12 cellular contexts compared by ENCODE assay signal in genomic region chr3:186996356-186996755, GRCh38.
DNase-seq lines count a peak whose midpoint lies in the region; ATAC-seq and TF ChIP-seq lines count a peak whose summit lies in the region.
"Had no signal": no experiment of that assay in that cellular context is flagged by ENCODE, and none has a peak within 500 bp of the region (broad histone marks: within the 10 kb centered on the region; RNA-seq: fewer than 3 reads in every experiment).

No MANE protein-coding gene starts in this region.

- peaks cover 27% of the 10 kb centered on the region for H3K4me1 Mint-ChIP-seq in T-helper 2 cell treated with Interferon-gamma antibody and Interleukin-4, amounts not matched to agents 5 μg/mL and 100 μg/mL, for 36 hours (ENCODE audit: low read depth)
- H3K4me1 Mint-ChIP-seq in activated B cell treated with CpG ODN at 0.5 μM for 24 hours = peaks cover 90% of the 10 kb centered on the region
- peaks cover 79% of the 10 kb centered on the region for H3K4me1 Mint-ChIP-seq in stimulated activated memory B cell treated with anti-CD40 and anti-IgM and Interleukin-4, amounts not matched to agents 10 μg/mL and 1 μg/mL and 100 μg/mL, for 72 hours

- no peak overlapping the region for H3K4me3 Mint-ChIP-seq in T-helper 2 cell treated with Interferon-gamma antibody and Interleukin-4, amounts not matched to agents 5 μg/mL and 100 μg/mL, for 36 hours
- peak overlapping the region; percentile 79 for H3K4me3 Mint-ChIP-seq in activated B cell treated with CpG ODN at 0.5 μM for 24 hours
- H3K4me3 Mint-ChIP-seq in stimulated activated memory B cell treated with anti-CD40 and anti-IgM and Interleukin-4, amounts not matched to agents 10 μg/mL and 1 μg/mL and 100 μg/mL, for 72 hours = peak overlapping the region; percentile 70
- H3K4me3 Mint-ChIP-seq: activated CD4-positive, alpha-beta T cell treated with anti-CD3 and anti-CD28 coated beads, Interleukin-2, amount 10 ng/mL, durations not matched to agents 7 days and 5 days had no signal

- H3K9me3 Mint-ChIP-seq in T-helper 2 cell treated with Interferon-gamma antibody and Interleukin-4, amounts not matched to agents 5 μg/mL and 100 μg/mL, for 36 hours = no peaks in the 10 kb centered on the region
- no peaks in the 10 kb centered on the region for H3K9me3 Mint-ChIP-seq in activated B cell treated with CpG ODN at 0.5 μM for 24 hours
- H3K9me3 Mint-ChIP-seq in stimulated activated memory B cell treated with anti-CD40 and anti-IgM and Interleukin-4, amounts not matched to agents 10 μg/mL and 1 μg/mL and 100 μg/mL, for 72 hours = no peaks in the 10 kb centered on the region
- H3K9me3 Mint-ChIP-seq: activated CD4-positive, alpha-beta T cell treated with anti-CD3 and anti-CD28 coated beads, Interleukin-2, amount 10 ng/mL, durations not matched to agents 7 days and 5 days had no signal

- TF ChIP-seq CTCF in activated B cell treated with CpG ODN at 0.5 μM for 24 hours (IDR thresholded peaks at IDR 0.05) = no peak

- no peaks in the 10 kb centered on the region for H3K27me3 Mint-ChIP-seq in T-helper 2 cell treated with Interferon-gamma antibody and Interleukin-4, amounts not matched to agents 5 μg/mL and 100 μg/mL, for 36 hours (ENCODE audit: low read depth)
- H3K27me3 Mint-ChIP-seq in activated B cell treated with CpG ODN at 0.5 μM for 24 hours = no peaks in the 10 kb centered on the region
- H3K27me3 Mint-ChIP-seq in stimulated activated memory B cell treated with anti-CD40 and anti-IgM and Interleukin-4, amounts not matched to agents 10 μg/mL and 1 μg/mL and 100 μg/mL, for 72 hours = no peaks in the 10 kb centered on the region
- H3K27me3 Mint-ChIP-seq: activated CD4-positive, alpha-beta T cell treated with anti-CD3 and anti-CD28 coated beads, Interleukin-2, amount 10 ng/mL, durations not matched to agents 7 days and 5 days had no signal

- no peak for DNase-seq in T-helper 2 cell treated with Interferon-gamma antibody and Interleukin-4, amounts not matched to agents 5 μg/mL and 100 μg/mL, for 36 hours (ENCODE audit: low spot score)
- DNase-seq in T-helper 2 cell = no peak
- no peak for DNase-seq in activated B cell treated with CpG ODN at 0.5 μM for 24 hours
- no peak for DNase-seq in activated T-cell treated with anti-CD3 and anti-CD28 coated beads, Interleukin-2, amount 50 U/mL, for 1 hour
- DNase-seq in NCI-H524 treated with DMSO at 0.1 percent for 48 hours (lab: John Stamatoyannopoulos, UW) = no peak
- DNase-seq: activated CD4-positive, alpha-beta T cell treated with anti-CD3 and anti-CD28 coated beads, Interleukin-2, amount 10 ng/mL, durations not matched to agents 7 days and 5 days; Calu3; central memory CD4-positive, alpha-beta T cell; uterus had no signal

- intact Hi-C loops in activated B cell treated with CpG ODN at 0.5 μM for 24 hours (cut with micrococcal nuclease) = no loop called here

- H3K36me3 Mint-ChIP-seq in T-helper 2 cell treated with Interferon-gamma antibody and Interleukin-4, amounts not matched to agents 5 μg/mL and 100 μg/mL, for 36 hours (ENCODE audit: low read depth) = peaks cover 33% of the 10 kb centered on the region
- H3K36me3 Mint-ChIP-seq in activated B cell treated with CpG ODN at 0.5 μM for 24 hours (ENCODE audit: low read depth) = peaks cover 33% of the 10 kb centered on the region
- H3K36me3 Mint-ChIP-seq in stimulated activated memory B cell treated with anti-CD40 and anti-IgM and Interleukin-4, amounts not matched to agents 10 μg/mL and 1 μg/mL and 100 μg/mL, for 72 hours = peaks cover 16% of the 10 kb centered on the region

- H3K27ac Mint-ChIP-seq in T-helper 2 cell treated with Interferon-gamma antibody and Interleukin-4, amounts not matched to agents 5 μg/mL and 100 μg/mL, for 36 hours = peak overlapping the region; percentile 22
- peak overlapping the region; percentile 89 for H3K27ac Mint-ChIP-seq in activated B cell treated with CpG ODN at 0.5 μM for 24 hours
- H3K27ac Mint-ChIP-seq in stimulated activated memory B cell treated with anti-CD40 and anti-IgM and Interleukin-4, amounts not matched to agents 10 μg/mL and 1 μg/mL and 100 μg/mL, for 72 hours = peak overlapping the region; percentile 79
- H3K27ac Mint-ChIP-seq: activated CD4-positive, alpha-beta T cell treated with anti-CD3 and anti-CD28 coated beads, Interleukin-2, amount 10 ng/mL, durations not matched to agents 7 days and 5 days had no signal

- POLR2A ChIA-PET in activated B cell treated with CpG ODN at 0.5 μM for 24 hours (lab: Charles Lee) = interaction anchor here (0.6 to 4.2 kb wide), 18 partner anchors 9 to 426 kb away, joined by 3 to 44 read pairs (median 6); partner anchors contain the start of genes DNAJB11 and EIF4A2

- CTCF ChIA-PET in activated B cell treated with CpG ODN at 0.5 μM for 24 hours (lab: Charles Lee) = interaction anchor here (0.8 to 1.2 kb wide), 3 partner anchors 26 to 65 kb away, joined by 3 to 4 read pairs (median 4); no protein-coding TSS in a partner anchor

- peak; percentile 27 for ATAC-seq in HG03066 (IDR thresholded peaks at IDR 0.05; ENCODE audit: low read depth, unreplicated experiment)
- peak; percentile 9 for ATAC-seq in activated B cell treated with CpG ODN at 0.5 μM for 24 hours (ENCODE audit: low read depth)
- ATAC-seq in stimulated activated memory B cell treated with anti-CD40 and anti-IgM and Interleukin-4, amounts not matched to agents 10 μg/mL and 1 μg/mL and 100 μg/mL, for 72 hours = no peak
- ATAC-seq in HG02981 (IDR thresholded peaks at IDR 0.05; ENCODE audit: unreplicated experiment) = no peak

Comparison
In these comparisons a context has a peak if more than half of its experiments do, and no peak if none do; other contexts are left out.
1. H3K27ac Mint-ChIP-seq: peak in every context shown above with its lines; median percentile 89 in activated B cell treated with CpG ODN at 0.5 μM for 24 hours; 79 in stimulated activated memory B cell treated with anti-CD40 and anti-IgM and Interleukin-4, amounts not matched to agents 10 μg/mL and 1 μg/mL and 100 μg/mL, for 72 hours; 22 in T-helper 2 cell treated with Interferon-gamma antibody and Interleukin-4, amounts not matched to agents 5 μg/mL and 100 μg/mL, for 36 hours.
2. ATAC-seq: peak in HG03066 (single experiment) and activated B cell treated with CpG ODN at 0.5 μM for 24 hours (single experiment); none in stimulated activated memory B cell treated with anti-CD40 and anti-IgM and Interleukin-4, amounts not matched to agents 10 μg/mL and 1 μg/mL and 100 μg/mL, for 72 hours (single experiment) and HG02981 (single experiment).